15 cellular contexts compared by ENCODE assay signal in the genomic region with DNA sequence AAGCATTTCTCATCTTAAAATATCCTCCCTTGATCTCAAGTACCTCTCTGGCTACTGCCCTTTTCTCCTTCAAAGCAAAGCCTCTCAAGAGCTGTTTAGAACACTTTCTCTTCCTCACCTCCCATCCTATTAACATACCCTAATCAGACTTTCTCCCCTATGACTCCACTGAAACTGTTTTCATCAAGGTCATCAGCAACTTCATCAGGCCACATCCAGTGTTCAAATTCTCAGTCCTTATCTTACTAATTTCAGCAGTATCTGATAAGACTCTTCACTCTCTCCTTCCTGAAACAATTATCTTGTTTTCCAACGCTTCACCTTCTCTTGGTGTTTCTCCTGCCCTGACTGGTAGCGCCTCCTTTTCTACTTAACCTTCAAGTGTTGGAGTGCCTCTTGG. TPM values are rescaled to one million over a fixed set of nuclear protein-coding genes. Genes with fewer than 3 reads are reported as not detected.
DNase-seq lines count a peak whose midpoint lies in the region; ATAC-seq, FAIRE-seq and TF ChIP-seq lines count a peak whose summit lies in the region.
"Had no signal": no experiment of that assay in that cellular context is flagged by ENCODE, and none has a peak within 500 bp of the region (broad histone marks: within the 10 kb centered on the region; RNA-seq: fewer than 3 reads in every experiment).

No MANE protein-coding gene starts in this region.

- DNase-seq in CD8-positive, alpha-beta T cell = no peak
- DNase-seq in GM12891 (ENCODE audit: insufficient read length, low spot score) (no peak), naive B cell (no peak), GOT3 (lab: John Stamatoyannopoulos, UW) (no peak), NCI-H524 treated with DMSO at 0.1 percent for 48 hours (lab: John Stamatoyannopoulos, UW) (no peak), NCI-H2107 treated with DMSO at 0.1 percent for 48 hours (lab: John Stamatoyannopoulos, UW; ENCODE audit: unreplicated experiment) (no peak)
- DNase-seq in activated T-helper 1 cell treated with anti-CD3 and anti-CD28 coated beads, Interleukin-12 subunit alpha, Interleukin-12 subunit beta, Interleukin-2, Interleukin-4 antibody, amounts not matched to agents 30 ng/mL and 10 ng/mL and 1 ng/mL, durations not matched to agents 14 hours and 24 hours and 36 hours (ENCODE audit: low spot score) = no peak
- DNase-seq: esophagus squamous epithelium, NCI-H1694 treated with DMSO at 0.1 percent for 48 hours, NCI-H69, RPMI8226 had no signal

- intact Hi-C loops in CD8-positive, alpha-beta T cell (cut with DNase I, micrococcal nuclease) = loop anchor here (2.0 to 10.0 kb wide), 4 partner anchors 39 to 1283 kb away; partner anchors contain the start of genes DDX20 (in 2 of the 2) and RBM15 (in 1 of the 2)
- intact Hi-C loops in activated T-helper 1 cell treated with anti-CD3 and anti-CD28 coated beads, Interleukin-12 subunit alpha, Interleukin-12 subunit beta, Interleukin-2, Interleukin-4 antibody, amounts not matched to agents 30 ng/mL and 10 ng/mL and 1 ng/mL, durations not matched to agents 14 hours and 24 hours and 36 hours (cut with micrococcal nuclease) = loop anchor here (2.0 to 5.0 kb wide), 2 partner anchors 477 to 736 kb away; partner anchors contain the start of genes CEPT1 and DRAM2

- peaks cover 61% of the 10 kb centered on the region for H3K4me1 Mint-ChIP-seq in CD8-positive, alpha-beta T cell (ENCODE audit: low read depth)
- peaks cover 68% of the 10 kb centered on the region for H3K4me1 Mint-ChIP-seq in activated T-helper 1 cell treated with anti-CD3 and anti-CD28 coated beads, Interleukin-12 subunit alpha, Interleukin-12 subunit beta, Interleukin-2, Interleukin-4 antibody, amounts not matched to agents 30 ng/mL and 10 ng/mL and 1 ng/mL, durations not matched to agents 14 hours and 24 hours and 36 hours (ENCODE audit: low read depth)
- H3K4me1 Mint-ChIP-seq in naive B cell = peaks cover 67 to 75% (median 74%) of the 10 kb centered on the region in 3 donors

- H3K27ac ChIP-seq in CD8-positive, alpha-beta T cell (ENCODE audit: low read depth, low read length) = no peak overlapping the region
- H3K27ac ChIP-seq: C4-2B had no signal

- peaks cover 43% of the 10 kb centered on the region for H3K4me1 ChIP-seq in CD8-positive, alpha-beta T cell (ENCODE audit: insufficient read depth, low read length)

- no peaks in the 10 kb centered on the region for H3K9me3 Mint-ChIP-seq in CD8-positive, alpha-beta T cell
- H3K9me3 Mint-ChIP-seq in activated T-helper 1 cell treated with anti-CD3 and anti-CD28 coated beads, Interleukin-12 subunit alpha, Interleukin-12 subunit beta, Interleukin-2, Interleukin-4 antibody, amounts not matched to agents 30 ng/mL and 10 ng/mL and 1 ng/mL, durations not matched to agents 14 hours and 24 hours and 36 hours = no peaks in the 10 kb centered on the region
- H3K9me3 Mint-ChIP-seq in naive B cell = no peaks in the 10 kb centered on the region

- no peak for TF ChIP-seq CTCF in CD8-positive, alpha-beta T cell (IDR thresholded peaks at IDR 0.05)

- H3K27me3 Mint-ChIP-seq in CD8-positive, alpha-beta T cell (ENCODE audit: low read depth) = no peaks in the 10 kb centered on the region
- H3K27me3 Mint-ChIP-seq in activated T-helper 1 cell treated with anti-CD3 and anti-CD28 coated beads, Interleukin-12 subunit alpha, Interleukin-12 subunit beta, Interleukin-2, Interleukin-4 antibody, amounts not matched to agents 30 ng/mL and 10 ng/mL and 1 ng/mL, durations not matched to agents 14 hours and 24 hours and 36 hours (ENCODE audit: insufficient read depth) = no peaks in the 10 kb centered on the region
- no peaks in the 10 kb centered on the region for H3K27me3 Mint-ChIP-seq in naive B cell

- H3K36me3 ChIP-seq in CD8-positive, alpha-beta T cell (ENCODE audit: insufficient read depth, low read length) = no peaks in the 10 kb centered on the region
- H3K36me3 ChIP-seq: esophagus squamous epithelium, tibial nerve had no signal

- H3K9me3 ChIP-seq in CD8-positive, alpha-beta T cell (ENCODE audit: low read length) = no peaks in the 10 kb centered on the region
- H3K9me3 ChIP-seq: esophagus squamous epithelium, tibial nerve had no signal

- no peak for TF ChIP-seq POLR2A in GM12891 (IDR thresholded peaks at IDR 0.05; ENCODE audit: low read depth, low read length)

- H3K27ac Mint-ChIP-seq in CD8-positive, alpha-beta T cell = peak overlapping the region; percentile 70
- peak overlapping the region; percentile 92 for H3K27ac Mint-ChIP-seq in activated T-helper 1 cell treated with anti-CD3 and anti-CD28 coated beads, Interleukin-12 subunit alpha, Interleukin-12 subunit beta, Interleukin-2, Interleukin-4 antibody, amounts not matched to agents 30 ng/mL and 10 ng/mL and 1 ng/mL, durations not matched to agents 14 hours and 24 hours and 36 hours
- H3K27ac Mint-ChIP-seq in naive B cell = peak overlapping the region; percentile 60 to 94 (median 73)

- H3K4me3 Mint-ChIP-seq in CD8-positive, alpha-beta T cell = peak overlapping the region; percentile 95
- H3K4me3 Mint-ChIP-seq in activated T-helper 1 cell treated with anti-CD3 and anti-CD28 coated beads, Interleukin-12 subunit alpha, Interleukin-12 subunit beta, Interleukin-2, Interleukin-4 antibody, amounts not matched to agents 30 ng/mL and 10 ng/mL and 1 ng/mL, durations not matched to agents 14 hours and 24 hours and 36 hours = peak overlapping the region; percentile 89
- peak overlapping the region; percentile 21 to 100 (median 86) for H3K4me3 Mint-ChIP-seq in naive B cell

- no peak overlapping the region for H3K4me3 ChIP-seq in CD8-positive, alpha-beta T cell (ENCODE audit: low read depth, low read length)
- H3K4me3 ChIP-seq: tibial nerve had no signal

- H3K27me3 ChIP-seq in CD8-positive, alpha-beta T cell (ENCODE audit: insufficient read depth, low read length) = no peaks in the 10 kb centered on the region
- H3K27me3 ChIP-seq: esophagus squamous epithelium, tibial nerve had no signal

- CTCF ChIA-PET in CD8-positive, alpha-beta T cell (lab: Charles Lee) = interaction anchor here (0.9 to 2.6 kb wide), 2 partner anchors 17 to 110 kb away, joined by 3 to 13 read pairs; no protein-coding TSS in a partner anchor

- no peak for ATAC-seq in CD8-positive, alpha-beta T cell
- ATAC-seq in naive B cell (ENCODE audit: low read depth in 2 of 2) (no peak), GM18520 (IDR thresholded peaks at IDR 0.05; ENCODE audit: unreplicated experiment) (no peak)

- peak; percentile 41 for FAIRE-seq in GM12891 (lab: Jason Lieb, UNC)
- FAIRE-seq: GM18507 had no signal

- POLR2A ChIA-PET in CD8-positive, alpha-beta T cell (lab: Charles Lee) = interaction anchor here (1.2 to 1.6 kb wide), 3 partner anchors 12 to 13 kb away, joined by 3 to 7 read pairs (median 4); no protein-coding TSS in a partner anchor

- H3K36me3 Mint-ChIP-seq in CD8-positive, alpha-beta T cell = peaks cover 10% of the 10 kb centered on the region
- H3K36me3 Mint-ChIP-seq in activated T-helper 1 cell treated with anti-CD3 and anti-CD28 coated beads, Interleukin-12 subunit alpha, Interleukin-12 subunit beta, Interleukin-2, Interleukin-4 antibody, amounts not matched to agents 30 ng/mL and 10 ng/mL and 1 ng/mL, durations not matched to agents 14 hours and 24 hours and 36 hours (ENCODE audit: low read depth) = peaks cover 39% of the 10 kb centered on the region
- no peaks in the 10 kb centered on the region for H3K36me3 Mint-ChIP-seq in naive B cell

TF ChIP-seq in GM12891, 5 proteins besides CTCF, POLR2A, EP300 and RAD21:
- 0 out of 2 replicates have a peak, but pooled peaks have one; percentile 42 for TF ChIP-seq POU2F2 (IDR thresholded peaks at IDR 0.05; ENCODE audit: low read depth, low read length)
- peak; percentile 49 for TF ChIP-seq SPI1 (IDR thresholded peaks at IDR 0.05; ENCODE audit: low read depth, low read length)
- no peak for TF ChIP-seq POLR2AphosphoS5 (IDR thresholded peaks at IDR 0.05; ENCODE audit: low read depth, low read length)

RNA-seq across cellular contexts. Expression of gene RAP1A, which starts 1.5 kb away (rescaled TPM):
- 10 to 100 TPM; 63.4 to 68.5 TPM for total RNA-seq in CD8-positive, alpha-beta T cell
- polyA plus RNA-seq in GM12891 (2012; ENCODE audit: low read depth, missing spikeins) = 120 TPM
- total RNA-seq in activated T-helper 1 cell treated with anti-CD3 and anti-CD28 coated beads, Interleukin-12 subunit alpha, Interleukin-12 subunit beta, Interleukin-2, Interleukin-4 antibody, amounts not matched to agents 30 ng/mL and 10 ng/mL and 1 ng/mL, durations not matched to agents 14 hours and 24 hours and 36 hours = 326 and 348 TPM in 2 replicates
- 10 to 100 TPM; 30.7 to 44.6 (median 37.2) TPM for polyA plus RNA-seq in naive B cell (ENCODE audit: low read depth in 6 of 6)
